In genomic region chr6:36916159-36916558, GRCh38 we compare ENCODE assay signal across 23 cellular contexts. TPM values are rescaled to one million over a fixed set of nuclear protein-coding genes. Genes with fewer than 3 reads are reported as not detected.
DNase-seq lines count a peak whose midpoint lies in the region; ATAC-seq and TF ChIP-seq lines count a peak whose summit lies in the region.
"Had no signal": no experiment of that assay in that cellular context is flagged by ENCODE, and none has a peak within 500 bp of the region (broad histone marks: within the 10 kb centered on the region; RNA-seq: fewer than 3 reads in every experiment).

No MANE protein-coding gene starts in this region.

- peak overlapping the region; percentile 68 to 81 for H3K27ac ChIP-seq in tibial artery
- H3K27ac ChIP-seq: WERI-Rb-1 had no signal

- no peak for ATAC-seq in activated naive CD8-positive, alpha-beta T cell treated with anti-CD3 and anti-CD28 coated beads, Interleukin-2, amount 50 U/mL, for 24 hours
- no peak for ATAC-seq in T-cell (replicated peaks in 1 of 4)
- ATAC-seq: Panc1, sciatic nerve, SK-N-SH treated with all-trans-retinoic acid at 6 μM for 48 hours had no signal

- CTCF ChIA-PET in T-cell (lab: Charles Lee) = interaction anchor here in 1 of 2 donors (0.5 kb wide), 1 partner anchor 9 kb away, joined by 3 read pairs; no protein-coding TSS in a partner anchor

- POLR2A ChIA-PET in T-cell (lab: Charles Lee) = interaction anchor here in 1 of 2 donors (0.5 to 0.6 kb wide), 2 partner anchors 17 to 463 kb away, joined by 3 to 5 read pairs; no protein-coding TSS in a partner anchor

- H3K9me3 Mint-ChIP-seq in activated naive CD8-positive, alpha-beta T cell (ENCODE audit: low read depth) = no peaks in the 10 kb centered on the region
- no peaks in the 10 kb centered on the region for H3K9me3 Mint-ChIP-seq in activated naive CD8-positive, alpha-beta T cell treated with anti-CD3 and anti-CD28 coated beads, Interleukin-2, amount 50 U/mL, for 24 hours
- no peaks in the 10 kb centered on the region for H3K9me3 Mint-ChIP-seq in T-cell

- H3K4me3 ChIP-seq in tibial artery = no peak overlapping the region

- no peaks in the 10 kb centered on the region for H3K27me3 ChIP-seq in tibial artery

- no peaks in the 10 kb centered on the region for H3K27me3 Mint-ChIP-seq in activated naive CD8-positive, alpha-beta T cell
- no peaks in the 10 kb centered on the region for H3K27me3 Mint-ChIP-seq in activated naive CD8-positive, alpha-beta T cell treated with anti-CD3 and anti-CD28 coated beads, Interleukin-2, amount 50 U/mL, for 24 hours
- H3K27me3 Mint-ChIP-seq in T-cell = no peaks in the 10 kb centered on the region

- H3K4me1 Mint-ChIP-seq in activated naive CD8-positive, alpha-beta T cell (ENCODE audit: low read depth) = peaks cover 30% of the 10 kb centered on the region
- peaks cover 41% of the 10 kb centered on the region for H3K4me1 Mint-ChIP-seq in activated naive CD8-positive, alpha-beta T cell treated with anti-CD3 and anti-CD28 coated beads, Interleukin-2, amount 50 U/mL, for 24 hours
- peaks cover 30 to 44% (median 32%) of the 10 kb centered on the region in 3 donors for H3K4me1 Mint-ChIP-seq in T-cell

- peaks cover 13% of the 10 kb centered on the region for H3K36me3 Mint-ChIP-seq in activated naive CD8-positive, alpha-beta T cell
- H3K36me3 Mint-ChIP-seq in activated naive CD8-positive, alpha-beta T cell treated with anti-CD3 and anti-CD28 coated beads, Interleukin-2, amount 50 U/mL, for 24 hours (ENCODE audit: low read depth) = peaks cover 35% of the 10 kb centered on the region
- peaks cover 34% of the 10 kb centered on the region for H3K36me3 Mint-ChIP-seq in T-cell

- peak overlapping the region; percentile 5 for H3K27ac Mint-ChIP-seq in activated naive CD8-positive, alpha-beta T cell
- H3K27ac Mint-ChIP-seq in activated naive CD8-positive, alpha-beta T cell treated with anti-CD3 and anti-CD28 coated beads, Interleukin-2, amount 50 U/mL, for 24 hours = no peak overlapping the region
- peak overlapping the region; percentile 49 to 53 for H3K27ac Mint-ChIP-seq in T-cell

- H3K36me3 ChIP-seq in tibial artery = peaks cover 36 to 89% (median 54%) of the 10 kb centered on the region in 3 donors

- H3K4me3 Mint-ChIP-seq in activated naive CD8-positive, alpha-beta T cell = no peak overlapping the region
- H3K4me3 Mint-ChIP-seq in activated naive CD8-positive, alpha-beta T cell treated with anti-CD3 and anti-CD28 coated beads, Interleukin-2, amount 50 U/mL, for 24 hours = no peak overlapping the region
- H3K4me3 Mint-ChIP-seq in T-cell = no peak overlapping the region

- intact Hi-C loops in tibial artery (cut with DNase I; ENCODE audit: low total_unique reads) = no loop called here

- DNase-seq in activated naive CD8-positive, alpha-beta T cell treated with anti-CD3 and anti-CD28 coated beads, Interleukin-2, amount 50 U/mL, for 24 hours = no peak
- no peak for DNase-seq in T-cell
- peak; percentile 27 for DNase-seq in kidney glomerular epithelial cell (lab: John Stamatoyannopoulos, UW)
- no peak for DNase-seq in tibial artery
- no peak for DNase-seq in NCI-H1436 (lab: John Stamatoyannopoulos, UW)
- DNase-seq in NCI-H82 (lab: John Stamatoyannopoulos, UW) = no peak
- DNase-seq in UCSD-AML1 (lab: John Stamatoyannopoulos, UW; ENCODE audit: unreplicated experiment) = no peak
- DNase-seq: activated CD8-positive, alpha-beta memory T cell treated with anti-CD3 and anti-CD28 coated beads for 24 hours; Caco-2; Karpas-422; mesendoderm; NCI-H1105 treated with DMSO at 0.1 percent for 48 hours; stimulated activated CD4-positive, alpha-beta T cell treated with anti-CD3 and anti-CD28 coated beads, Interleukin-4, amount 100 ng/mL, for 1 hour; stimulated activated CD8-positive, alpha-beta memory T cell treated with anti-CD3 and anti-CD28 coated beads, Interleukin-4, amount 100 ng/mL, for 48 hours; trophoblast cell; WERI-Rb-1 had no signal

- peaks cover 3 to 35% (median 21%) of the 10 kb centered on the region in 4 donors for H3K4me1 ChIP-seq in tibial artery

- no peaks in the 10 kb centered on the region for H3K9me3 ChIP-seq in tibial artery
- H3K9me3 ChIP-seq: Caco-2 had no signal

- TF ChIP-seq CTCF in tibial artery (IDR thresholded peaks at IDR 0.05) = no peak

RNA-seq across cellular contexts. Expression of gene C6orf89, which starts 30.4 kb away (rescaled TPM):
- 10 to 100 TPM; 32.6 to 57.9 (median 46.1) TPM for total RNA-seq in T-cell

RNA-seq across cellular contexts. Expression of gene PI16, which starts 38.4 kb away (rescaled TPM):
- 10 to 100 TPM in 1 of 5 donors, 1 to 10 TPM in 4; 3.5 to 27.6 (median 7.8) TPM for total RNA-seq in T-cell
- total RNA-seq: A673, Caco-2, epithelial cell of proximal tubule, G401 had no signal

RNA-seq across cellular contexts. Expression of gene PPIL1, which starts 41.6 kb away (rescaled TPM):
- total RNA-seq in T-cell = 10 to 100 TPM in 3 of 5 donors, 1 to 10 TPM in 2; 5.0 to 14.4 (median 10.6) TPM
